ENCODE assay signal across 18 cellular contexts in the genomic region with DNA sequence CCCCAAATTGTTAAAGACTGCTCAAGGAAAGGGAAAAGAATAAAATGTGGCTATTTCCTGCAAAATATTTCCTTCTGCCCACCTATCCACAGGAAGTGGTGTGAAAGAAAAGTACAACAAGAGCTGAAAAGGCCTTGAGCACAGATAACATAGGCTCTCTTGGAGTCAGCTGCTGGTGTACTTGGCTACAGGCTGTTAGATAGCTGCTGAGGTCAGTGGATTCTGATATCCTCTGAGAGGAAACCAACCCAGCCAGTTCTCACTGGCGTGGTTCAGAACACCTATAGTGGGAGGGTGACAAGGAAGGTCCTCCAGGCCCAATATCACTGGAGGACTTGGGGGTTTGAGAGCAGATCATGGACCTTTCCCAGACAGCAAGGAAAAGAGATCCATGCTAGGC.
DNase-seq lines count a peak whose midpoint lies in the region; ATAC-seq and TF ChIP-seq lines count a peak whose summit lies in the region.
"Had no signal": no experiment of that assay in that cellular context is flagged by ENCODE, and none has a peak within 500 bp of the region (broad histone marks: within the 10 kb centered on the region; RNA-seq: fewer than 3 reads in every experiment).

No MANE protein-coding gene starts in this region.

- DNase-seq in OCI-M1 (lab: John Stamatoyannopoulos, UW) (peak; percentile 8), endothelial cell (ENCODE audit: low spot score) (no peak), right cardiac atrium (no peak), smooth muscle cell (lab: John Stamatoyannopoulos, UW; ENCODE audit: unreplicated experiment) (no peak), NAMALWA (ENCODE audit: low spot score) (no peak), stomach (no peak)
- no peak for DNase-seq in activated CD4-positive, alpha-beta T cell treated with anti-CD3 and anti-CD28 coated beads for 48 hours
- DNase-seq: IMR-90, NCI-H1694, NCI-H2081 treated with DMSO at 0.1 percent for 48 hours, NCI-H2171 treated with DMSO at 0.1 percent for 48 hours, NCI-H526 had no signal

- no peak for TF ChIP-seq POLR2A in stomach (IDR thresholded peaks at IDR 0.05)

- TF ChIP-seq EP300 in stomach (IDR thresholded peaks at IDR 0.05) = no peak

- peaks cover 61% of the 10 kb centered on the region for H3K4me1 Mint-ChIP-seq in endothelial cell (ENCODE audit: unreplicated experiment)
- H3K4me1 Mint-ChIP-seq: B cell, CD14-positive monocyte, GM23338 had no signal

- intact Hi-C loops in right cardiac atrium (cut with DNase I) (no loop called here), stomach (cut with DNase I; ENCODE audit: low total_unique reads) (no loop called here)

- no peaks in the 10 kb centered on the region for H3K36me3 ChIP-seq in smooth muscle cell (ENCODE audit: low read depth)
- no peaks in the 10 kb centered on the region for H3K36me3 ChIP-seq in stomach
- H3K36me3 ChIP-seq: HAP-1 had no signal

- H3K9me3 Mint-ChIP-seq in endothelial cell (ENCODE audit: unreplicated experiment) = no peaks in the 10 kb centered on the region
- H3K9me3 Mint-ChIP-seq: GM23338 had no signal

- peaks cover 1% of the 10 kb centered on the region for H3K27me3 Mint-ChIP-seq in endothelial cell (ENCODE audit: unreplicated experiment)

- no peaks in the 10 kb centered on the region for H3K79me2 ChIP-seq in smooth muscle cell (ENCODE audit: low read depth)

- H3K4me1 ChIP-seq in right cardiac atrium (ENCODE audit: control insufficient read depth, insufficient read depth, low read length) = no peaks in the 10 kb centered on the region
- peaks cover 10% of the 10 kb centered on the region for H3K4me1 ChIP-seq in smooth muscle cell (ENCODE audit: low read depth)
- H3K4me1 ChIP-seq in stomach = no peaks in the 10 kb centered on the region
- H3K4me1 ChIP-seq: A549, HAP-1 had no signal

- no peak overlapping the region for H3K9ac ChIP-seq in smooth muscle cell (ENCODE audit: low read depth)
- H3K9ac ChIP-seq: KMS-11 had no signal

- H3K4me3 ChIP-seq in right cardiac atrium (ENCODE audit: low read length) (no peak overlapping the region), smooth muscle cell (no peak overlapping the region), stomach (no peak overlapping the region)
- H3K4me3 ChIP-seq: A549, GM23338, HAP-1 had no signal

- 45% methylated on average over 1 of the region's 1 CpG for WGBS in right cardiac atrium
- WGBS in smooth muscle cell (ENCODE audit: low lambda C conversion rate) = 65% methylated on average over 1 of the region's 1 CpG
- WGBS in stomach, 5 donors = 23 to 77% (median 36%) methylated on average over 1 of the region's 1 CpG

- peak overlapping the region; percentile 79 for H3K27ac Mint-ChIP-seq in endothelial cell (ENCODE audit: unreplicated experiment)
- H3K27ac Mint-ChIP-seq: B cell, CD14-positive monocyte, GM23338 had no signal

- ATAC-seq in right cardiac atrium = peak; percentile 77 to 90
- ATAC-seq: A549, GM23338 had no signal

- no peaks in the 10 kb centered on the region for H4K20me1 ChIP-seq in smooth muscle cell (ENCODE audit: low read depth)

- no peaks in the 10 kb centered on the region for H3K27me3 ChIP-seq in right cardiac atrium (ENCODE audit: control insufficient read depth, insufficient read depth)
- H3K27me3 ChIP-seq in smooth muscle cell (ENCODE audit: low read depth) = no peaks in the 10 kb centered on the region
- no peaks in the 10 kb centered on the region for H3K27me3 ChIP-seq in stomach

- TF ChIP-seq CTCF in endothelial cell (IDR thresholded peaks at IDR 0.05; ENCODE audit: unreplicated experiment) (no peak), smooth muscle cell (IDR thresholded peaks at IDR 0.05; ENCODE audit: borderline replicate concordance, insufficient read depth, poor library complexity, severe bottlenecking) (no peak), stomach (IDR thresholded peaks at IDR 0.05) (no peak)

- H3K9me3 ChIP-seq in right cardiac atrium (ENCODE audit: control insufficient read depth, low read length) (no peaks in the 10 kb centered on the region), smooth muscle cell (replicated peaks; ENCODE audit: low read depth) (peaks cover 4% of the 10 kb centered on the region), stomach (no peaks in the 10 kb centered on the region)
- H3K9me3 ChIP-seq: A549, HAP-1 had no signal

- no peak overlapping the region for H3K27ac ChIP-seq in right cardiac atrium (ENCODE audit: low read length)
- H3K27ac ChIP-seq in smooth muscle cell (ENCODE audit: low read depth) = peak overlapping the region; percentile 55
- H3K27ac ChIP-seq in stomach = no peak overlapping the region
- H3K27ac ChIP-seq: A549, KMS-11 had no signal

- no peak overlapping the region for H3K4me3 Mint-ChIP-seq in endothelial cell (ENCODE audit: unreplicated experiment)
- H3K4me3 Mint-ChIP-seq: B cell, CD14-positive monocyte, GM23338 had no signal

- peaks cover 7% of the 10 kb centered on the region for H3F3A ChIP-seq in smooth muscle cell (ENCODE audit: low read depth)

- H2AFZ ChIP-seq in smooth muscle cell (ENCODE audit: low read depth) = no peak overlapping the region

- no peaks in the 10 kb centered on the region for H3K36me3 Mint-ChIP-seq in endothelial cell (ENCODE audit: low read depth, unreplicated experiment)
- H3K36me3 Mint-ChIP-seq: CD14-positive monocyte had no signal

- peak overlapping the region; percentile 43 for H3K4me2 ChIP-seq in smooth muscle cell
- H3K4me2 ChIP-seq: A549, GM23338, KMS-11 had no signal
